ENCODE assay signal across 13 cellular contexts in the genomic region with DNA sequence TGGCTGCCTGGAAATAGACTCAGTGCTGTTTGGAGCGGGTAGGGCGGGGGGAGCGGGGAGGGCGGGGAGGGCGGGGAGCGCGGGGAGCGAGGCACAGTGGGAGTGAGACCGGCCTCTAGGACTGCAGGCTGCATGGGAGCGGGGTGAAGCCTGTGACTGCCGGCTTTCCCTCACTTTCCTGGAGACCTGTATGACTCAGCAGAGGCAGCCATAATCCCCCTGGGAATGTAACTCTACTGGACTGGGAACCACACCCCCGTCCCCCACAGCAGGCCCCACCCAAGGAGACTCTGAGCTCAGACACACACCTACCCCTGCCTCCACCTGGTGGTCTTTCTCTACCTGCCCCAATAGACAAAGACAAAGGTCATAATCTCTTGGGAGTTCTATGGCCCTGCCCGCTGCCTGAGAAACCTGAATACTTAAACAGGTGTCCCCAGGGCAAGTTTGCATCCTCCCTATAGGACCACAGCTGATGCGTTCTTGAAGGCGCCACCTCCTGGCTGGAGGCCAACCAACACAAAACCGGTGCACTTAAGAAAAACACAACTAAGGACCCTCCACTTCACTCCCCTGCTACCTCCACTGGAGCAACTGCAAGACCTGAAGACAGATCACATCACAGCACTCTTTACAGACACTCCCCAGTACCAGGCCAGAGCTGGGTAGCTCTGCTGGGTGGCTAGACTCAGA. TPM values are rescaled to one million over a fixed set of nuclear protein-coding genes. Genes with fewer than 3 reads are reported as not detected.
DNase-seq lines count a peak whose midpoint lies in the region; ATAC-seq, FAIRE-seq and TF ChIP-seq lines count a peak whose summit lies in the region.
"Had no signal": no experiment of that assay in that cellular context is flagged by ENCODE, and none has a peak within 500 bp of the region (broad histone marks: within the 10 kb centered on the region; RNA-seq: fewer than 3 reads in every experiment).

No MANE protein-coding gene starts in this region.

- TF ChIP-seq CTCF in A549 (IDR thresholded peaks at IDR 0.05) (peak; percentile 40), HCT116 (IDR thresholded peaks at IDR 0.05 in 2 of 3, conservative IDR thresholded peaks at IDR 0.05 in 1 of 3; ENCODE audit: borderline replicate concordance in 1 of 3, insufficient read depth in 1 of 3, low read depth in 2 of 3, low read length in 2 of 3) (peak in 2 of 3 experiments; percentile 4 to 28; a peak in 1 of 6 replicates), OCI-LY7 (conservative IDR thresholded peaks at IDR 0.05; ENCODE audit: low read length) (peak; percentile 42)

- H3K4me1 ChIP-seq in A549 (peaks cover 20% of the 10 kb centered on the region), HCT116 (ENCODE audit: control insufficient read depth in 1 of 2, insufficient read depth in 2 of 2, low read length in 2 of 2) (peaks cover 12 to 15% of the 10 kb centered on the region in 2 experiments; a peak in 3 of 4 replicates), OCI-LY7 (ENCODE audit: insufficient read depth, low read length, poor library complexity, severe bottlenecking) (no peaks in the 10 kb centered on the region)

- WGBS in A549 (ENCODE audit: missing lambda C conversion rate), result 0% methylated on average over 2 of the region's 16 CpGs

- H3K27me3 Mint-ChIP-seq in activated CD4-positive, alpha-beta memory T cell treated with anti-CD3 and anti-CD28 coated beads for 36 hours, result no peaks in the 10 kb centered on the region
- H3K27me3 Mint-ChIP-seq: activated B cell treated with CpG ODN at 0.5 μM for 24 hours; activated naive CD4-positive, alpha-beta T cell treated with anti-CD3 and anti-CD28 coated beads, Interleukin-2, amount 50 U/mL, for 24 hours; B cell had no signal

- no peaks in the 10 kb centered on the region for H3K9me2 ChIP-seq in HCT116 (ENCODE audit: insufficient read depth)
- H3K9me2 ChIP-seq in OCI-LY7 (ENCODE audit: insufficient read depth, low read length), result no peaks in the 10 kb centered on the region

- RAD21 ChIA-PET in HCT116 (lab: Charles Lee; ENCODE audit: low non-redundant PET in 1 of 2, low total read pairs in 2 of 2, uncharacterized antibody in 2 of 2, unreplicated experiment in 2 of 2), result no interaction called here

- TF ChIP-seq RAD21 in A549 (conservative IDR thresholded peaks at IDR 0.05 in 1 of 2, IDR thresholded peaks at IDR 0.05 in 1 of 2), result no peak
- no peak for TF ChIP-seq RAD21 in HCT116 (IDR thresholded peaks at IDR 0.05; ENCODE audit: low read depth)

- CTCF ChIA-PET in A549 (lab: Yijun Ruan, JAX), result interaction anchor here (1.5 kb wide), 1 partner anchor 15 kb away, joined by 5 read pairs; no protein-coding TSS in a partner anchor
- CTCF ChIA-PET in HCT116 (lab: Charles Lee), result no interaction called here
- CTCF ChIA-PET in OCI-LY7 (lab: Charles Lee; ENCODE audit: unreplicated experiment), result no interaction called here
- CTCF ChIA-PET in activated CD4-positive, alpha-beta memory T cell treated with anti-CD3 and anti-CD28 coated beads for 36 hours (lab: Charles Lee), result interaction anchor here (1.5 to 1.9 kb wide), 2 partner anchors 257 to 309 kb away, joined by 3 to 4 read pairs; no protein-coding TSS in a partner anchor

- peak overlapping the region; percentile 61 for H3K9ac ChIP-seq in HCT116 (ENCODE audit: low read length)

- H2AFZ ChIP-seq in HCT116 (ENCODE audit: low read depth, low read length, poor library complexity, severe bottlenecking), result no peak overlapping the region
- H2AFZ ChIP-seq in OCI-LY7 (ENCODE audit: low read length), result no peak overlapping the region

- H3K27me3 ChIP-seq in HCT116 (ENCODE audit: insufficient read depth, low read length), result no peaks in the 10 kb centered on the region

- H3K4me3 ChIP-seq in A549 (peak overlapping the region; percentile 28), HCT116 (replicated peaks in 1 of 2; ENCODE audit: low read depth in 1 of 2, low read length in 2 of 2) (peak overlapping the region; percentile 30 to 52), OCI-LY7 (ENCODE audit: low read depth, low read length, poor library complexity, severe bottlenecking) (no peak overlapping the region)

- peaks cover 11% of the 10 kb centered on the region for H3K79me2 ChIP-seq in HCT116 (ENCODE audit: insufficient read depth, low read length)
- no peaks in the 10 kb centered on the region for H3K79me2 ChIP-seq in OCI-LY7 (ENCODE audit: insufficient read depth, low read depth, low read length)

- peak; percentile 13; the same call in 1 of the 2 replicates for TF ChIP-seq POLR2A in A549 (IDR thresholded peaks at IDR 0.05; ENCODE audit: low read length)
- no peak for TF ChIP-seq POLR2A in HCT116 (IDR thresholded peaks at IDR 0.05; ENCODE audit: borderline replicate concordance, extremely low read depth, insufficient read depth, insufficient read length)
- no peak for TF ChIP-seq POLR2A in H54 (IDR thresholded peaks at IDR 0.05; ENCODE audit: low read depth, low read length)

- no peaks in the 10 kb centered on the region for H3K36me3 ChIP-seq in HCT116 (ENCODE audit: control insufficient read depth in 1 of 2, insufficient read depth in 2 of 2, low read length in 2 of 2)
- no peaks in the 10 kb centered on the region for H3K36me3 ChIP-seq in OCI-LY7 (ENCODE audit: insufficient read depth, low read length)

- no peak for FAIRE-seq in A549 (lab: Jason Lieb, UNC)
- no peak for FAIRE-seq in H54 (lab: Jason Lieb, UNC)

- H4K20me1 ChIP-seq in HCT116 (ENCODE audit: insufficient read depth) (no peaks in the 10 kb centered on the region), OCI-LY7 (ENCODE audit: insufficient read depth, low read length) (no peaks in the 10 kb centered on the region)

- no peak overlapping the region for H3K27ac Mint-ChIP-seq in activated CD4-positive, alpha-beta memory T cell treated with anti-CD3 and anti-CD28 coated beads for 36 hours
- H3K27ac Mint-ChIP-seq: activated B cell treated with CpG ODN at 0.5 μM for 24 hours, B cell, HFFc6 had no signal

- ATAC-seq in A549 (peak; percentile 98), HCT116 (peak; percentile 90), GM21423 (IDR thresholded peaks at IDR 0.05; ENCODE audit: unreplicated experiment) (no peak)

- no peak overlapping the region for H3K4me3 Mint-ChIP-seq in activated CD4-positive, alpha-beta memory T cell treated with anti-CD3 and anti-CD28 coated beads for 36 hours
- H3K4me3 Mint-ChIP-seq: activated B cell treated with CpG ODN at 0.5 μM for 24 hours; activated naive CD4-positive, alpha-beta T cell treated with anti-CD3 and anti-CD28 coated beads, Interleukin-2, amount 50 U/mL, for 24 hours; B cell; HFFc6 had no signal

- H3K4me2 ChIP-seq in A549 (peak overlapping the region; percentile 75), HCT116 (ENCODE audit: low read length) (peak overlapping the region; percentile 72), OCI-LY7 (ENCODE audit: low read length) (no peak overlapping the region)

- H3K27ac ChIP-seq in A549, result peak overlapping the region; percentile 86 to 87
- peak overlapping the region; percentile 80 for H3K27ac ChIP-seq in HCT116 (ENCODE audit: low read depth, low read length)
- H3K27ac ChIP-seq in OCI-LY7 (ENCODE audit: low read depth, low read length, poor library complexity, severe bottlenecking), result no peak overlapping the region

- POLR2A ChIA-PET in A549 (lab: Yijun Ruan, JAX) (interaction anchor here (1.6 kb wide), 1 partner anchor 278 kb away, joined by 4 read pairs; a partner anchor contains a TSS), HCT116 (lab: Charles Lee) (no interaction called here), OCI-LY7 (lab: Charles Lee) (interaction anchor here (1.7 kb wide), 1 partner anchor 14 kb away, joined by 3 read pairs; no protein-coding TSS in a partner anchor)
- POLR2A ChIA-PET in activated CD4-positive, alpha-beta memory T cell treated with anti-CD3 and anti-CD28 coated beads for 36 hours (lab: Charles Lee), result no interaction called here

- intact Hi-C loops in HCT116 (cut with micrococcal nuclease) (no loop called here), OCI-LY7 (cut with micrococcal nuclease; ENCODE audit: unreplicated experiment) (no loop called here)
- intact Hi-C loops in activated CD4-positive, alpha-beta memory T cell treated with anti-CD3 and anti-CD28 coated beads for 36 hours (cut with micrococcal nuclease), result no loop called here

- no peak for TF ChIP-seq EP300 in A549 (IDR thresholded peaks at IDR 0.05)

- peak; percentile 12 to 87 for DNase-seq in A549 (ENCODE audit: low read depth in 1 of 2, low spot score in 1 of 2)
- peak; percentile 56 for DNase-seq in HCT116 (ENCODE audit: low read depth, low spot score)
- DNase-seq in OCI-LY7 (ENCODE audit: low spot score), result peak; percentile 1
- DNase-seq in iPS DF 19.7 (ENCODE audit: low read depth, low spot score), result peak; percentile 35
- no peak for DNase-seq in MV-4-11 (lab: John Stamatoyannopoulos, UW)
- DNase-seq in activated CD4-positive, alpha-beta memory T cell treated with anti-CD3 and anti-CD28 coated beads for 36 hours, result no peak
- no peak for DNase-seq in H54 (ENCODE audit: insufficient read length, low spot score)
- DNase-seq: activated B cell treated with CpG ODN at 0.5 μM for 24 hours; HFFc6; stimulated activated CD4-positive, alpha-beta T cell treated with anti-CD3 and anti-CD28 coated beads, Interleukin-12 subunit alpha, Interleukin-12 subunit beta, amount 100 ng/mL, for 4 hours had no signal

- BruUV-seq in HCT116 (replicated peaks; lab: Mats Ljungman, UMichigan) (no TSS peak), OCI-LY7 (replicated peaks; lab: Mats Ljungman, UMichigan) (no TSS peak)

- H3K9me3 ChIP-seq in A549 (no peaks in the 10 kb centered on the region), HCT116 (ENCODE audit: control insufficient read depth in 1 of 2, insufficient read depth in 1 of 2, low read depth in 1 of 2, low read length in 2 of 2) (no peaks in the 10 kb centered on the region), OCI-LY7 (ENCODE audit: low read length) (no peaks in the 10 kb centered on the region)

- peaks cover 14% of the 10 kb centered on the region for H3K4me1 Mint-ChIP-seq in activated CD4-positive, alpha-beta memory T cell treated with anti-CD3 and anti-CD28 coated beads for 36 hours (ENCODE audit: low read depth)

- H3K36me3 Mint-ChIP-seq in activated CD4-positive, alpha-beta memory T cell treated with anti-CD3 and anti-CD28 coated beads for 36 hours, result peaks cover 9% of the 10 kb centered on the region

- no peaks in the 10 kb centered on the region for H3K9me3 Mint-ChIP-seq in activated CD4-positive, alpha-beta memory T cell treated with anti-CD3 and anti-CD28 coated beads for 36 hours
- H3K9me3 Mint-ChIP-seq: activated B cell treated with CpG ODN at 0.5 μM for 24 hours; activated naive CD4-positive, alpha-beta T cell treated with anti-CD3 and anti-CD28 coated beads, Interleukin-2, amount 50 U/mL, for 24 hours; HFFc6 had no signal

RNA-seq across cellular contexts. Expression of a gene that starts 18.0 kb away (rescaled TPM):
- polyA plus RNA-seq in A549 (2011; rRNA removed) (37.0 and 38.3 TPM in 2 replicates), A549 (2017; fragmentation: RNase III; extraction: RNeasy Plus Mini Kit Qiagen cat#74134 plus additional on column Dnase treatment) (28.6 to 29.3 TPM (median 28.7 TPM) in 3 replicates)
- 14.3 and 15.8 TPM in 2 replicates for polyA plus RNA-seq in A549 (2012; cell fraction: cytosol; rRNA removed)
- 8.9 and 14.4 TPM in 2 replicates for polyA plus RNA-seq in A549 (2012; cell fraction: nucleus; rRNA removed)
- polyA minus RNA-seq in A549 (2011; rRNA and poly(A)+ RNA removed), result 43.5 and 43.9 TPM in 2 replicates
- total RNA-seq in HCT116 (2021; ENCODE audit: unreplicated experiment) (24.1 TPM), OCI-LY7 (2022) (35.7 and 40.0 TPM in 2 replicates)
- polyA plus RNA-seq in HCT116 (2012), result 12.2 and 14.3 TPM in 2 replicates
- total RNA-seq in OCI-LY7 (2014; rRNA removed; shearing (Covaris generic)), result 29.9 and 32.5 TPM in 2 replicates
- total RNA-seq in activated CD4-positive, alpha-beta memory T cell treated with anti-CD3 and anti-CD28 coated beads for 36 hours, result 10 to 100 TPM; 17.9 to 19.7 TPM

Comparison
In these comparisons a context has a peak if more than half of its experiments do, and no peak if none do; other contexts are left out.
1. DNase-seq: peak in A549 (2 of 2), HCT116 (single experiment), OCI-LY7 (single experiment) and iPS DF 19.7 (single experiment); none in MV-4-11 (single experiment), activated CD4-positive, alpha-beta memory T cell treated with anti-CD3 and anti-CD28 coated beads for 36 hours (single experiment) and H54 (single experiment).
2. CTCF ChIA-PET loops: an anchor here in A549 (1.5 kb wide) and activated CD4-positive, alpha-beta memory T cell treated with anti-CD3 and anti-CD28 coated beads for 36 hours (1.5 to 1.9 kb wide); none called in HCT116 and OCI-LY7.
3. POLR2A ChIA-PET loops: an anchor here in A549 (1.6 kb wide) and OCI-LY7 (1.7 kb wide); none called in HCT116 and activated CD4-positive, alpha-beta memory T cell treated with anti-CD3 and anti-CD28 coated beads for 36 hours.
4. Peak in every context shown above with its lines, with median percentiles within 50 percentile points of each other: CTCF ChIP-seq.